1 cellular context compared by ENCODE assay signal in genomic region chr21:34992736-34993135, GRCh38.
TF ChIP-seq lines count a peak whose summit lies in the region.

No MANE protein-coding gene starts in this region.

TF ChIP-seq in K562, 482 proteins besides CTCF, POLR2A, EP300 and RAD21:
- TF ChIP-seq E2F3 (CRISPR knock-in tag; IDR thresholded peaks at IDR 0.05) (no peak), CXXC5 (CRISPR knock-in tag; IDR thresholded peaks at IDR 0.05) (0 out of 2 replicates have a peak, but pooled peaks have one; percentile 7), MLX (CRISPR knock-in tag; conservative IDR thresholded peaks at IDR 0.05) (no peak), E2F6 (IDR thresholded peaks at IDR 0.05; ENCODE audit: borderline replicate concordance in 1 of 2, extremely low read depth in 1 of 2, insufficient read depth in 1 of 2, insufficient read length in 1 of 2, low read depth in 1 of 2, low read length in 1 of 2, poor library complexity in 1 of 2, severe bottlenecking in 1 of 2) (peak in 1 of 2 experiments; percentile 51), CBFB (CRISPR knock-in tag; IDR thresholded peaks at IDR 0.05) (no peak), FIP1L1 (IDR thresholded peaks at IDR 0.05; ENCODE audit: low read depth, low read length, poor library complexity, severe bottlenecking) (no peak), RBM39 (optimal IDR thresholded peaks at IDR 0.05; ENCODE audit: low read depth, low read length) (no peak), NFE2 (IDR thresholded peaks at IDR 0.05; ENCODE audit: low read depth) (peak; percentile 46; the same call in 1 of the 2 replicates), SFPQ (IDR thresholded peaks at IDR 0.05; ENCODE audit: low read depth, low read length) (no peak), ZNF592 (IDR thresholded peaks at IDR 0.05) (peak; percentile 65; the same call in 1 of the 2 replicates), KDM1A (IDR thresholded peaks at IDR 0.05) (no peak), WHSC1 (IDR thresholded peaks at IDR 0.05; ENCODE audit: low read length) (peak; percentile 71), U2AF1 (optimal IDR thresholded peaks at IDR 0.05; ENCODE audit: low read depth, low read length) (no peak), CREBBP (IDR thresholded peaks at IDR 0.05; ENCODE audit: low read depth, low read length) (no peak), FOSL1 (tag; conservative IDR thresholded peaks at IDR 0.05) (no peak), ZNF143 (CRISPR knock-in tag; IDR thresholded peaks at IDR 0.05) (no peak), ZNF212 (CRISPR knock-in tag; IDR thresholded peaks at IDR 0.05) (no peak), GATAD2A (IDR thresholded peaks at IDR 0.05) (0 out of 2 replicates have a peak, but pooled peaks have one; percentile 23), BCL6 (CRISPR knock-in tag; IDR thresholded peaks at IDR 0.05) (no peak), SRSF7 (optimal IDR thresholded peaks at IDR 0.05; ENCODE audit: low read depth, low read length) (no peak)
